ENCODE assay signal across 9 cellular contexts in genomic region chr21:37087188-37087587, GRCh38. TPM values are rescaled to one million over a fixed set of nuclear protein-coding genes. Genes with fewer than 3 reads are reported as not detected.
DNase-seq lines count a peak whose midpoint lies in the region; ATAC-seq and TF ChIP-seq lines count a peak whose summit lies in the region.
"Had no signal": no experiment of that assay in that cellular context is flagged by ENCODE, and none has a peak within 500 bp of the region (broad histone marks: within the 10 kb centered on the region; RNA-seq: fewer than 3 reads in every experiment).

No MANE protein-coding gene starts in this region.

- H3K4me1 ChIP-seq in Panc1 (ENCODE audit: control insufficient read depth, insufficient read depth, low read length) (no peaks in the 10 kb centered on the region; the same call in none of the 2 replicates), esophagus squamous epithelium (peaks cover 0 to 19% (median 0%) of the 10 kb centered on the region in 3 donors), skeletal muscle tissue (ENCODE audit: control insufficient read depth in 3 of 3, insufficient read depth in 3 of 3, low read length in 3 of 3) (peaks cover 11 to 18% (median 15%) of the 10 kb centered on the region in 3 donors)

- no peaks in the 10 kb centered on the region for H3K9me3 Mint-ChIP-seq in T-helper 2 cell treated with Interferon-gamma antibody and Interleukin-4, amounts not matched to agents 5 μg/mL and 100 μg/mL, for 36 hours
- H3K9me3 Mint-ChIP-seq: CD4-positive, CD25-positive, alpha-beta regulatory T cell had no signal

- H3K27me3 Mint-ChIP-seq in T-helper 2 cell treated with Interferon-gamma antibody and Interleukin-4, amounts not matched to agents 5 μg/mL and 100 μg/mL, for 36 hours (ENCODE audit: low read depth) = no peaks in the 10 kb centered on the region
- H3K27me3 Mint-ChIP-seq: CD4-positive, CD25-positive, alpha-beta regulatory T cell had no signal

- H3K27me3 ChIP-seq in Panc1 (ENCODE audit: control insufficient read depth, insufficient read depth, low read length) (no peaks in the 10 kb centered on the region), esophagus squamous epithelium (no peaks in the 10 kb centered on the region), skeletal muscle tissue (ENCODE audit: control insufficient read depth in 3 of 3, insufficient read depth in 3 of 3, low read length in 3 of 3) (no peaks in the 10 kb centered on the region)

- H3K4me1 Mint-ChIP-seq in T-helper 2 cell treated with Interferon-gamma antibody and Interleukin-4, amounts not matched to agents 5 μg/mL and 100 μg/mL, for 36 hours (ENCODE audit: low read depth) = peaks cover 8% of the 10 kb centered on the region

- DNase-seq in NCI-H2196 (lab: John Stamatoyannopoulos, UW; ENCODE audit: unreplicated experiment) = peak; percentile 11
- DNase-seq in NCI-H2196 treated with DMSO at 0.1 percent for 48 hours (lab: John Stamatoyannopoulos, UW; ENCODE audit: unreplicated experiment) = no peak
- no peak for DNase-seq in Panc1 (ENCODE audit: low read depth, low spot score)
- no peak for DNase-seq in esophagus squamous epithelium (lab: John Stamatoyannopoulos, UW)
- no peak for DNase-seq in T-helper 2 cell treated with Interferon-gamma antibody and Interleukin-4, amounts not matched to agents 5 μg/mL and 100 μg/mL, for 36 hours (ENCODE audit: low spot score)
- no peak for DNase-seq in GM13976 (ENCODE audit: low spot score)

- POLR2A ChIA-PET in Panc1 (lab: Charles Lee) = no interaction called here

- H3K4me3 ChIP-seq in Panc1 (ENCODE audit: low read depth in 2 of 2, low read length in 2 of 2) (no peak overlapping the region), esophagus squamous epithelium (no peak overlapping the region), skeletal muscle tissue (ENCODE audit: low read length in 3 of 3) (no peak overlapping the region)

- TF ChIP-seq POLR2A in esophagus squamous epithelium (IDR thresholded peaks at IDR 0.05) = no peak

- WGBS in esophagus squamous epithelium, 2 donors = 40 to 47% methylated on average over 5 of the region's 5 CpGs

- no peak overlapping the region for H3K27ac Mint-ChIP-seq in T-helper 2 cell treated with Interferon-gamma antibody and Interleukin-4, amounts not matched to agents 5 μg/mL and 100 μg/mL, for 36 hours
- H3K27ac Mint-ChIP-seq: CD4-positive, CD25-positive, alpha-beta regulatory T cell had no signal

- in situ Hi-C loops in Panc1 (cut with HindIII; ENCODE audit: low pct_unique_long_range_greater_than_20kb, low sequenced_read_pairs) (no loop called here), GM13976 (cut with MboI; ENCODE audit: low sequenced_read_pairs, unreplicated experiment) (no loop called here)

- H3K36me3 ChIP-seq in Panc1 (ENCODE audit: control insufficient read depth, insufficient read depth, low read length) (no peaks in the 10 kb centered on the region; the same call in 1 of the 2 replicates), esophagus squamous epithelium (peaks cover 0 to 32% (median 0%) of the 10 kb centered on the region in 3 donors), skeletal muscle tissue (ENCODE audit: control insufficient read depth in 3 of 3, insufficient read depth in 3 of 3, low read length in 3 of 3) (peaks cover 0 to 9% (median 8%) of the 10 kb centered on the region in 3 donors)

- no TSS peak for BruUV-seq in Panc1 (replicated peaks; lab: Mats Ljungman, UMichigan)

- H3K4me3 Mint-ChIP-seq in T-helper 2 cell treated with Interferon-gamma antibody and Interleukin-4, amounts not matched to agents 5 μg/mL and 100 μg/mL, for 36 hours = no peak overlapping the region
- H3K4me3 Mint-ChIP-seq: CD4-positive, CD25-positive, alpha-beta regulatory T cell had no signal

- TF ChIP-seq CTCF in Panc1 (IDR thresholded peaks at IDR 0.05) = peak; percentile 53
- peak in 4 of 6 experiments; percentile 14 to 50 (median 28) for TF ChIP-seq CTCF in esophagus squamous epithelium (IDR thresholded peaks at IDR 0.05)
- no peak for TF ChIP-seq CTCF in GM13976 (IDR thresholded peaks at IDR 0.05; ENCODE audit: borderline replicate concordance, control extremely low read depth, extremely low read depth, insufficient read depth, missing control alignments)

- no peak; the same call in 1 of the 2 replicates for ATAC-seq in Panc1
- ATAC-seq in HG03159 (IDR thresholded peaks at IDR 0.05; ENCODE audit: unreplicated experiment) = no peak

- H3K9ac ChIP-seq in skeletal muscle tissue (ENCODE audit: low read depth in 1 of 3, low read length in 3 of 3) = no peak overlapping the region

- H3K9me3 ChIP-seq in Panc1 (ENCODE audit: control insufficient read depth, insufficient read depth, low read depth, low read length) (no peaks in the 10 kb centered on the region), esophagus squamous epithelium (no peaks in the 10 kb centered on the region), skeletal muscle tissue (ENCODE audit: control insufficient read depth in 3 of 3, low read length in 3 of 3) (no peaks in the 10 kb centered on the region)

- H3K27ac ChIP-seq in Panc1 (ENCODE audit: low read length) (no peak overlapping the region), esophagus squamous epithelium (no peak overlapping the region), skeletal muscle tissue (ENCODE audit: low read depth, low read length) (peak overlapping the region; percentile 21)

- H3K36me3 Mint-ChIP-seq in T-helper 2 cell treated with Interferon-gamma antibody and Interleukin-4, amounts not matched to agents 5 μg/mL and 100 μg/mL, for 36 hours (ENCODE audit: low read depth) = peaks cover 9% of the 10 kb centered on the region

- intact Hi-C loops in Panc1 (cut with micrococcal nuclease; ENCODE audit: unreplicated experiment) = no loop called here
- intact Hi-C loops in esophagus squamous epithelium (cut with DNase I) = no loop called here

- CTCF ChIA-PET in Panc1 (lab: Charles Lee) = no interaction called here

RNA-seq across cellular contexts. Expression of gene TTC3, which starts 14.1 kb away (rescaled TPM):
- total RNA-seq in Panc1 (2021; ENCODE audit: unreplicated experiment) (83.0 TPM), esophagus squamous epithelium (10 to 100 TPM; 41.2 to 80.1 (median 64.1) TPM), skeletal muscle tissue (262 TPM)
- polyA plus RNA-seq in Panc1 (2012; ENCODE audit: insufficient read length) = 40.7 TPM

RNA-seq across cellular contexts. Expression of gene PIGP, which starts 14.3 kb away (rescaled TPM):
- total RNA-seq in Panc1 (2021; ENCODE audit: unreplicated experiment) = 16.1 TPM
- 7.9 TPM for polyA plus RNA-seq in Panc1 (2012; ENCODE audit: insufficient read length)
- 10 to 100 TPM in 3 of 4 donors, 1 to 10 TPM in 1; 9.0 to 15.4 (median 11.4) TPM for total RNA-seq in esophagus squamous epithelium
- 11.5 TPM for total RNA-seq in skeletal muscle tissue
